In genomic region chr11:63841554-63841953, GRCh38 we compare ENCODE assay signal across 8 cellular contexts. TPM values are rescaled to one million over a fixed set of nuclear protein-coding genes. Genes with fewer than 3 reads are reported as not detected.
DNase-seq lines count a peak whose midpoint lies in the region; ATAC-seq and TF ChIP-seq lines count a peak whose summit lies in the region.

No MANE protein-coding gene starts in this region.

- in situ Hi-C loops in transverse colon (cut with MboI; ENCODE audit: low pct_ligation_motif_present in 1 of 4, low pct_unique_long_range_greater_than_20kb in 1 of 4, low sequenced_read_pairs in 3 of 4): loop anchor here in 1 of 4 donors (25.0 kb wide), 1 partner anchor 321 kb away; the partner anchor contains the start of gene MACROD1

- TF ChIP-seq EP300 in transverse colon (IDR thresholded peaks at IDR 0.05; ENCODE audit: low read depth) (no peak), ovary (IDR thresholded peaks at IDR 0.05) (no peak)

- peak; percentile 43 for DNase-seq in AG10803 (ENCODE audit: low read depth)
- DNase-seq in HT-29 (ENCODE audit: low spot score): peak; percentile 25
- peak; percentile 87 for DNase-seq in astrocyte of the hippocampus (ENCODE audit: low read depth, low spot score)
- DNase-seq in left lung: peak; percentile 73 to 78
- DNase-seq in transverse colon: no peak
- no peak for DNase-seq in ovary

- ATAC-seq in left lung (peak; percentile 30), HG02884 (IDR thresholded peaks at IDR 0.05; ENCODE audit: unreplicated experiment) (no peak), HG02970 (IDR thresholded peaks at IDR 0.05; ENCODE audit: low FRiP score, unreplicated experiment) (no peak)

- TF ChIP-seq POLR2A in transverse colon (IDR thresholded peaks at IDR 0.05) (no peak), ovary (IDR thresholded peaks at IDR 0.05) (no peak)

- H3K9me3 ChIP-seq in left lung (no peaks in the 10 kb centered on the region), transverse colon (no peaks in the 10 kb centered on the region), ovary (no peaks in the 10 kb centered on the region)

- H3K27ac ChIP-seq in left lung (peak overlapping the region; percentile 85 to 97), transverse colon (peak overlapping the region; percentile 90 to 95 (median 94)), ovary (no peak overlapping the region)

- H3K4me1 ChIP-seq in left lung: peaks cover 48 to 80% of the 10 kb centered on the region in 2 donors
- H3K4me1 ChIP-seq in transverse colon: peaks cover 35 to 79% (median 47%) of the 10 kb centered on the region in 4 donors
- peaks cover 11% of the 10 kb centered on the region for H3K4me1 ChIP-seq in ovary (ENCODE audit: insufficient read depth)

- intact Hi-C loops in left lung (cut with DNase I): loop anchor here in 1 of 2 donors (10.0 kb wide), 1 partner anchor 83 kb away; no protein-coding TSS in a partner anchor
- intact Hi-C loops in transverse colon (cut with DNase I; ENCODE audit: low total_unique reads): no loop called here
- intact Hi-C loops in ovary (cut with DNase I): no loop called here

- 28 to 30% methylated on average over 1 to 3 of the region's 3 CpGs for WGBS in transverse colon (ENCODE audit: low coverage in 1 of 2), 2 donors
- 30 to 42% (median 42%) methylated on average over 3 of the region's 3 CpGs for WGBS in ovary, 3 donors

- H3K4me3 ChIP-seq in AG10803 (ENCODE audit: low read length) (peak overlapping the region; percentile 92), left lung (peak overlapping the region in 1 of 2 donors; percentile 90), transverse colon (peak overlapping the region in 2 of 4 donors; percentile 78 to 93), ovary (no peak overlapping the region)

- H3K36me3 ChIP-seq in left lung (peaks cover 0 to 29% of the 10 kb centered on the region in 2 donors), transverse colon (peaks cover 0 to 6% (median 0%) of the 10 kb centered on the region in 4 donors), ovary (no peaks in the 10 kb centered on the region)

- no peaks in the 10 kb centered on the region for H3K27me3 ChIP-seq in left lung
- no peaks in the 10 kb centered on the region for H3K27me3 ChIP-seq in transverse colon
- H3K27me3 ChIP-seq in ovary: no peaks in the 10 kb centered on the region

- TF ChIP-seq CTCF in AG10803 (conservative IDR thresholded peaks at IDR 0.05; ENCODE audit: low read length) (no peak), left lung (IDR thresholded peaks at IDR 0.05) (no peak), transverse colon (IDR thresholded peaks at IDR 0.05) (no peak), ovary (IDR thresholded peaks at IDR 0.05) (no peak)

RNA-seq across cellular contexts. Expression of gene MARK2, which starts 2.6 kb away (rescaled TPM):
- 75.6 and 96.1 TPM in 2 replicates for total RNA-seq in HT-29 (2014; rRNA removed; shearing (Covaris generic))
- total RNA-seq in left lung (10 to 100 TPM; 38.9 to 45.5 TPM), transverse colon (100 to 1,000 TPM in 1 of 4 donors, 10 to 100 TPM in 3; 33.0 to 106 (median 77.8) TPM), ovary (10 to 100 TPM; 13.5 to 27.8 (median 25.8) TPM)
- polyA plus RNA-seq in ovary: 10 to 100 TPM; 12.3 to 27.0 TPM

RNA-seq across cellular contexts. Expression of gene SPINDOC, which starts 28.3 kb away (rescaled TPM):
- total RNA-seq in HT-29 (2014; rRNA removed; shearing (Covaris generic)): 37.6 and 44.9 TPM in 2 replicates
- 10 to 100 TPM; 20.3 to 21.7 TPM for total RNA-seq in left lung
- total RNA-seq in transverse colon: 1 to 10 TPM; 1.5 to 9.8 (median 5.2) TPM
- total RNA-seq in ovary: 10 to 100 TPM; 10.2 to 22.7 (median 19.5) TPM
- polyA plus RNA-seq in ovary: 10 to 100 TPM in 1 of 2 donors, 1 to 10 TPM in 1; 5.4 to 15.8 TPM

Comparison
In these comparisons a context has a peak if more than half of its experiments do, and no peak if none do; other contexts are left out.
1. DNase-seq: peak in AG10803 (single experiment), HT-29 (single experiment), astrocyte of the hippocampus (single experiment) and left lung (2 of 2); none in transverse colon (single experiment) and ovary (0 of 5).
2. H3K27ac ChIP-seq: peak in left lung (2 of 2) and transverse colon (4 of 4); none in ovary (0 of 2).